ENCODE assay signal across 12 cellular contexts in genomic region chrX:134423606-134424005, GRCh38. TPM values are rescaled to one million over a fixed set of nuclear protein-coding genes. Genes with fewer than 3 reads are reported as not detected.
A peak's percentile ranks its signal among the peaks of the same experiment; 100 is the strongest.
DNase-seq lines count a peak whose midpoint lies in the region; ATAC-seq and TF ChIP-seq lines count a peak whose summit lies in the region.
"Had no signal": no experiment of that assay in that cellular context is flagged by ENCODE, and none has a peak within 500 bp of the region (broad histone marks: within the 10 kb centered on the region; RNA-seq: fewer than 3 reads in every experiment).

No MANE protein-coding gene starts in this region.

- H2AFZ ChIP-seq in OCI-LY1 (ENCODE audit: low read length) (no peak overlapping the region), fibroblast of lung (ENCODE audit: low read length) (no peak overlapping the region)

- H3K36me3 ChIP-seq in OCI-LY1 (ENCODE audit: insufficient read depth, low read length) (peaks cover 35% of the 10 kb centered on the region), fibroblast of lung (ENCODE audit: control insufficient read depth, insufficient read depth, low read length) (no peaks in the 10 kb centered on the region)
- H3K36me3 ChIP-seq in CD8-positive, alpha-beta memory T cell (ENCODE audit: insufficient read depth, low read length): no peaks in the 10 kb centered on the region
- H3K36me3 ChIP-seq: sigmoid colon had no signal

- ATAC-seq in GM18861 (IDR thresholded peaks at IDR 0.05; ENCODE audit: unreplicated experiment): no peak

- H3K4me1 ChIP-seq in OCI-LY1 (ENCODE audit: insufficient read depth, low read length, severe bottlenecking) (no peaks in the 10 kb centered on the region), fibroblast of lung (ENCODE audit: control insufficient read depth, extremely low read depth, insufficient read depth, low read length) (no peaks in the 10 kb centered on the region)
- H3K4me1 ChIP-seq in CD8-positive, alpha-beta memory T cell (ENCODE audit: insufficient read depth, low read length): no peaks in the 10 kb centered on the region
- H3K4me1 ChIP-seq: esophagus muscularis mucosa, sigmoid colon had no signal

- no peaks in the 10 kb centered on the region for H3F3A ChIP-seq in OCI-LY1 (ENCODE audit: insufficient read depth, low read length)

- H3K79me2 ChIP-seq in OCI-LY1 (ENCODE audit: insufficient read depth, low read length) (no peaks in the 10 kb centered on the region), fibroblast of lung (ENCODE audit: control insufficient read depth, insufficient read depth, low read length) (no peaks in the 10 kb centered on the region)

- H3K27ac ChIP-seq in OCI-LY1 (ENCODE audit: low read depth, low read length, poor library complexity, severe bottlenecking): no peak overlapping the region
- no peak overlapping the region for H3K27ac ChIP-seq in fibroblast of lung (ENCODE audit: insufficient read depth, low read length)
- no peak overlapping the region for H3K27ac ChIP-seq in CD8-positive, alpha-beta memory T cell (ENCODE audit: low read depth, low read length)
- H3K27ac ChIP-seq: esophagus muscularis mucosa, sigmoid colon had no signal

- H3K4me2 ChIP-seq in OCI-LY1 (ENCODE audit: low read length) (no peak overlapping the region), fibroblast of lung (ENCODE audit: extremely low read depth, insufficient read depth, low read length) (no peak overlapping the region)

- H3K27me3 Mint-ChIP-seq in CD8-positive, alpha-beta memory T cell: peaks cover 0 to 5% of the 10 kb centered on the region in 2 donors
- H3K27me3 Mint-ChIP-seq: CD4-positive, CD25-positive, alpha-beta regulatory T cell had no signal

- TF ChIP-seq CTCF in OCI-LY1 (IDR thresholded peaks at IDR 0.05; ENCODE audit: low read length): peak; percentile 36; the same call in 1 of the 2 replicates
- peak; percentile 25 to 36 for TF ChIP-seq CTCF in fibroblast of lung (conservative IDR thresholded peaks at IDR 0.05 in 1 of 2, IDR thresholded peaks at IDR 0.05 in 1 of 2; ENCODE audit: low read depth in 1 of 2, low read length in 2 of 2)

- H3K9ac ChIP-seq in OCI-LY1 (ENCODE audit: low read length) (no peak overlapping the region), fibroblast of lung (ENCODE audit: insufficient read depth, low read length) (no peak overlapping the region)

- no peaks in the 10 kb centered on the region for H3K27me3 ChIP-seq in OCI-LY1 (ENCODE audit: insufficient read depth, low read length)
- no peaks in the 10 kb centered on the region for H3K27me3 ChIP-seq in fibroblast of lung (ENCODE audit: control insufficient read depth, insufficient read depth, low read length)
- H3K27me3 ChIP-seq in CD8-positive, alpha-beta memory T cell (ENCODE audit: insufficient read depth, low read length, poor library complexity, severe bottlenecking): no peaks in the 10 kb centered on the region

- DNase-seq in NCI-H82 (lab: John Stamatoyannopoulos, UW) (peak; percentile 36), NCI-H82 treated with DMSO at 0.1 percent for 48 hours (lab: John Stamatoyannopoulos, UW; ENCODE audit: unreplicated experiment) (no peak), fibroblast of lung (ENCODE audit: low read depth in 2 of 2) (peak; percentile 15 to 51), stromal cell of bone marrow (ENCODE audit: low read depth) (peak; percentile 9), cortex of kidney (lab: John Stamatoyannopoulos, UW) (no peak)
- no peak for DNase-seq in CD8-positive, alpha-beta memory T cell
- DNase-seq: NCI-H187 treated with DMSO at 0.1 percent for 48 hours, sigmoid colon had no signal

- no peak overlapping the region for H3K4me3 Mint-ChIP-seq in CD8-positive, alpha-beta memory T cell
- H3K4me3 Mint-ChIP-seq: CD4-positive, CD25-positive, alpha-beta regulatory T cell had no signal

- no peaks in the 10 kb centered on the region for H3K9me2 ChIP-seq in OCI-LY1 (ENCODE audit: low read depth, low read length)

- H3K9me3 ChIP-seq in OCI-LY1 (ENCODE audit: low read length) (no peaks in the 10 kb centered on the region), fibroblast of lung (ENCODE audit: control insufficient read depth, insufficient read depth, low read depth, low read length) (no peaks in the 10 kb centered on the region)
- no peaks in the 10 kb centered on the region for H3K9me3 ChIP-seq in CD8-positive, alpha-beta memory T cell (ENCODE audit: low read length)
- H3K9me3 ChIP-seq: esophagus muscularis mucosa, sigmoid colon had no signal

- H3K36me3 Mint-ChIP-seq in CD8-positive, alpha-beta memory T cell: peaks cover 0 to 43% (median 5%) of the 10 kb centered on the region in 3 donors
- H3K36me3 Mint-ChIP-seq: CD4-positive, CD25-positive, alpha-beta regulatory T cell had no signal

- no peaks in the 10 kb centered on the region for H3K9me3 Mint-ChIP-seq in CD8-positive, alpha-beta memory T cell
- H3K9me3 Mint-ChIP-seq: CD4-positive, CD25-positive, alpha-beta regulatory T cell had no signal

- no peak overlapping the region for H3K4me3 ChIP-seq in OCI-LY1 (ENCODE audit: low read depth, low read length, poor library complexity, severe bottlenecking)
- no peak overlapping the region for H3K4me3 ChIP-seq in fibroblast of lung (replicated peaks in 1 of 4; ENCODE audit: control extremely low read depth in 1 of 4, insufficient read depth in 1 of 4, low read depth in 3 of 4, low read length in 4 of 4)
- no peak overlapping the region for H3K4me3 ChIP-seq in CD8-positive, alpha-beta memory T cell (ENCODE audit: low read length)
- H3K4me3 ChIP-seq: esophagus muscularis mucosa, sigmoid colon had no signal

- CTCF ChIA-PET in CD8-positive, alpha-beta memory T cell (lab: Charles Lee): no interaction called here

- no peak overlapping the region for H3K27ac Mint-ChIP-seq in CD8-positive, alpha-beta memory T cell
- H3K27ac Mint-ChIP-seq: CD4-positive, CD25-positive, alpha-beta regulatory T cell had no signal

- H4K20me1 ChIP-seq in OCI-LY1 (ENCODE audit: insufficient read depth, low read length) (no peaks in the 10 kb centered on the region), fibroblast of lung (ENCODE audit: control insufficient read depth, extremely low read depth, insufficient read depth, low read length) (no peaks in the 10 kb centered on the region)

- H3K4me1 Mint-ChIP-seq in CD8-positive, alpha-beta memory T cell: no peaks in the 10 kb centered on the region
- H3K4me1 Mint-ChIP-seq: CD4-positive, CD25-positive, alpha-beta regulatory T cell had no signal

- POLR2A ChIA-PET in CD8-positive, alpha-beta memory T cell (lab: Charles Lee): no interaction called here

RNA-seq across cellular contexts. Expression of gene HPRT1, which starts 36.4 kb away (rescaled TPM):
- 18.5 and 23.0 TPM in 2 replicates for total RNA-seq in fibroblast of lung
- 51.8 and 63.8 TPM in 2 replicates for polyA plus RNA-seq in fibroblast of lung
- 39.6 and 55.6 TPM in 2 replicates for polyA plus RNA-seq in fibroblast of lung (2012)
- 3.7 and 4.9 TPM in 2 replicates for polyA minus RNA-seq in fibroblast of lung (ENCODE audit: low replicate concordance)
- total RNA-seq in CD8-positive, alpha-beta memory T cell: 10 to 100 TPM; 82.4 to 84.5 TPM
- polyA plus RNA-seq in CD8-positive, alpha-beta memory T cell: 67.1 TPM

RNA-seq across cellular contexts. Expression of gene PHF6, which starts 50.5 kb away (rescaled TPM):
- total RNA-seq in fibroblast of lung: 27.5 and 31.5 TPM in 2 replicates
- polyA plus RNA-seq in fibroblast of lung: 12.8 and 13.3 TPM in 2 replicates
- polyA plus RNA-seq in fibroblast of lung (2012): 11.4 and 11.9 TPM in 2 replicates
- 1.1 and 5.3 TPM in 2 replicates for polyA minus RNA-seq in fibroblast of lung (ENCODE audit: low replicate concordance)
- 10 to 100 TPM; 61.4 TPM for total RNA-seq in CD8-positive, alpha-beta memory T cell
- 20.3 TPM for polyA plus RNA-seq in CD8-positive, alpha-beta memory T cell

Comparison
In these comparisons a context has a peak if more than half of its experiments do, and no peak if none do; other contexts are left out.
1. DNase-seq: peak in NCI-H82 (single experiment), fibroblast of lung (2 of 2) and stromal cell of bone marrow (single experiment); none in NCI-H82 treated with DMSO at 0.1 percent for 48 hours (single experiment), cortex of kidney (single experiment) and CD8-positive, alpha-beta memory T cell (0 of 5).